Comparison of ENCODE assay signal across 1 cellular context in the genomic region with DNA sequence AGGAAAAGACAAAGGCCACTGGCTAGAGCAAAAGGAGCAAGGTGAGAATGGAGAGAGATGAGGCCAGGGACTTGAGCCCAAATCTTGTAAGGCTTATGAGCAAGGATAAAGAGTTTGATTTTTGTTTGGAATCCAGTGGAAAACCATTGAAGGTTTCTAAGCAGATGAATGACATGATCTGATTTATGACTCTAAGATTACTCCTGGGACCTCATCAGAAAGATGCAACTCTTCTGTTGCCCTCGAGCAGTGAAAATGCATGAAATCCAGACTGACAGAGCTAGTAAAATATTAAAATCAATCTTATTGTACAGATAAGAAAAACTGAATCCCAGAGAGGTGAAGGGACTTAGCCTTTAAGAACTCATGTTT.
TF ChIP-seq lines count a peak whose summit lies in the region.

No MANE protein-coding gene starts in this region.

TF ChIP-seq in GM12878, 131 proteins besides CTCF, POLR2A, EP300 and RAD21:
- TF ChIP-seq HSF1 (IDR thresholded peaks at IDR 0.05; ENCODE audit: low read depth, low read length): no peak
- no peak for TF ChIP-seq WRNIP1 (IDR thresholded peaks at IDR 0.05; ENCODE audit: borderline replicate concordance, low read depth, low read length)
- TF ChIP-seq ZNF622 (IDR thresholded peaks at IDR 0.05): no peak
- no peak for TF ChIP-seq SUPT20H (IDR thresholded peaks at IDR 0.05; ENCODE audit: borderline replicate concordance, control insufficient read depth, low read depth, low read length)
- TF ChIP-seq FOS (IDR thresholded peaks at IDR 0.05; ENCODE audit: borderline replicate concordance, extremely low read depth, insufficient read length): no peak
- TF ChIP-seq IKZF2 (IDR thresholded peaks at IDR 0.05): no peak
- no peak for TF ChIP-seq NR2C2 (IDR thresholded peaks at IDR 0.05; ENCODE audit: borderline replicate concordance, control insufficient read depth, insufficient read length, low read depth)
- TF ChIP-seq EZH2 (IDR thresholded peaks at IDR 0.05; ENCODE audit: borderline replicate concordance, control insufficient read depth, low read depth, low read length): no peak
- no peak for TF ChIP-seq CHD1 (IDR thresholded peaks at IDR 0.05; ENCODE audit: low read depth, low read length)
- TF ChIP-seq RCOR1 (conservative IDR thresholded peaks at IDR 0.05; ENCODE audit: low read depth, low read length): no peak
- no peak for TF ChIP-seq ZBED1 (IDR thresholded peaks at IDR 0.05; ENCODE audit: borderline replicate concordance)
- no peak for TF ChIP-seq RELB (IDR thresholded peaks at IDR 0.05; ENCODE audit: low read depth)
- TF ChIP-seq MTA3 (IDR thresholded peaks at IDR 0.05; ENCODE audit: borderline replicate concordance, low read length): no peak
- no peak for TF ChIP-seq SPI1 (IDR thresholded peaks at IDR 0.05; ENCODE audit: borderline replicate concordance, insufficient read depth, low read depth, low read length)
